10 cellular contexts compared by ENCODE assay signal in the genomic region with DNA sequence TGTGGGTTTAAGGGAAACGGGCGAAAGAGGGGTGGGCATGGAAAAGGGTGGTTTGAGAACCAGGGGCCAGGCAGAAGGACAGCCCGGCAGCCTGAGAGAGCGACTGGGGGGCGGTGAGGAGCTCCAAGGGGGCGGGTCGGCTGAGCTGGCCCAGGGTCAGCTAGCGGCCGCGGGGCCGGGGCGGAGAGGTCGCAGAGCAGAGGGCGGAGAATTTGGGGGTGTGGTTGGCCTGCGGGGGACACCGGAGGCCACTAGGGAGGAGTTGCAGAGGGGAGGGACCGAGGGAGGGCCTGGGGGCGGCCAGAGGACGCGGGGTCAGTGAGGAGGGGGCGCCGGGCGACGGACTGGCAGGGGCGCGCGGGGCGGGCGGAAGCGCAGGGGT. TPM values are rescaled to one million over a fixed set of nuclear protein-coding genes. Genes with fewer than 3 reads are reported as not detected.
DNase-seq lines count a peak whose midpoint lies in the region; ATAC-seq, FAIRE-seq and TF ChIP-seq lines count a peak whose summit lies in the region.
"Had no signal": no experiment of that assay in that cellular context is flagged by ENCODE, and none has a peak within 500 bp of the region (broad histone marks: within the 10 kb centered on the region; RNA-seq: fewer than 3 reads in every experiment).

No MANE protein-coding gene starts in this region.

- H3K4me2 ChIP-seq in A549, result peak overlapping the region; percentile 93

- H3K36me3 Mint-ChIP-seq in naive B cell, result peaks cover 0 to 8% of the 10 kb centered on the region in 2 donors

- peaks cover 20% of the 10 kb centered on the region for H3K27me3 ChIP-seq in HUES48 (ENCODE audit: control insufficient read depth, insufficient read depth, low read length)

- H3K9ac ChIP-seq in HUES48 (ENCODE audit: low read depth, low read length), result no peak overlapping the region

- H3K27me3 Mint-ChIP-seq in naive B cell, result peaks cover 25 to 44% (median 29%) of the 10 kb centered on the region in 3 donors

- H3K4me3 ChIP-seq in A549, result peak overlapping the region; percentile 52
- H3K4me3 ChIP-seq in HUES48 (ENCODE audit: low read depth, low read length), result peak overlapping the region; percentile 50

- H3K9me3 Mint-ChIP-seq in naive B cell, result no peaks in the 10 kb centered on the region

- no peak for FAIRE-seq in A549 (lab: Jason Lieb, UNC)
- FAIRE-seq: G401.6 had no signal

- CTCF ChIA-PET in A549 (lab: Yijun Ruan, JAX), result interaction anchor here (1.0 to 4.1 kb wide), 4 partner anchors 11 to 32 kb away, joined by 3 to 25 read pairs (median 4); no protein-coding TSS in a partner anchor

- H3K27ac ChIP-seq in A549, result peak overlapping the region in 1 of 2 experiments; percentile 81; a peak in 4 of 6 replicates
- H3K27ac ChIP-seq in HUES48 (ENCODE audit: low read depth, low read length), result no peak overlapping the region

- H3K9me3 ChIP-seq in A549 (no peaks in the 10 kb centered on the region), HUES48 (ENCODE audit: control insufficient read depth, insufficient read depth, low read length) (no peaks in the 10 kb centered on the region)

- TF ChIP-seq RAD21 in A549 (conservative IDR thresholded peaks at IDR 0.05 in 1 of 2, IDR thresholded peaks at IDR 0.05 in 1 of 2), result no peak

- TF ChIP-seq EP300 in A549 (IDR thresholded peaks at IDR 0.05), result no peak

- no peaks in the 10 kb centered on the region for H3K36me3 ChIP-seq in HUES48 (ENCODE audit: control insufficient read depth, insufficient read depth, low read length)

- peaks cover 12 to 16% (median 15%) of the 10 kb centered on the region in 3 donors for H3K4me1 Mint-ChIP-seq in naive B cell

- 39% methylated on average over 9 of the region's 30 CpGs for WGBS in A549 (ENCODE audit: missing lambda C conversion rate)

- POLR2A ChIA-PET in A549 (lab: Yijun Ruan, JAX), result no interaction called here

- in situ Hi-C loops in KBM-7 (cut with MboI; ENCODE audit: low pct_unique_long_range_greater_than_20kb, low sequenced_read_pairs), result loop anchor here (25.0 kb wide), 1 partner anchor 456 kb away; no protein-coding TSS in a partner anchor

- ATAC-seq in A549, result peak; percentile 35 to 59; a peak in 5 of 6 replicates
- ATAC-seq in naive B cell (ENCODE audit: low read depth in 2 of 2), result peak; percentile 5 to 9
- ATAC-seq in HG02870 (IDR thresholded peaks at IDR 0.05; ENCODE audit: unreplicated experiment), result no peak
- no peak for ATAC-seq in HG03025 (IDR thresholded peaks at IDR 0.05; ENCODE audit: low FRiP score, unreplicated experiment)

- TF ChIP-seq CTCF in A549 (IDR thresholded peaks at IDR 0.05), result no peak

- no peak for TF ChIP-seq POLR2A in A549 (IDR thresholded peaks at IDR 0.05; ENCODE audit: low read length)

- H3K27ac Mint-ChIP-seq in naive B cell, result no peak overlapping the region

- DNase-seq in A549 (ENCODE audit: low read depth in 1 of 2, low spot score in 1 of 2), result no peak
- DNase-seq in ecto neural progenitor cell (ENCODE audit: low spot score), result peak; percentile 89
- DNase-seq in naive B cell, result no peak
- DNase-seq in KBM-7, result no peak
- DNase-seq in NCI-H524 (lab: John Stamatoyannopoulos, UW), result no peak
- DNase-seq: SW 1271 had no signal

- H3K4me1 ChIP-seq in A549, result 0 out of 3 replicates have a peak, but pooled peaks cover 7% of the 10 kb centered on the region
- H3K4me1 ChIP-seq in HUES48 (ENCODE audit: control insufficient read depth, insufficient read depth, low read length), result peaks cover 12% of the 10 kb centered on the region

- peak overlapping the region; percentile 18 to 90 (median 82) for H3K4me3 Mint-ChIP-seq in naive B cell

TF ChIP-seq in A549, 52 proteins besides CTCF, POLR2A, EP300 and RAD21:
- TF ChIP-seq, protein P1, sequence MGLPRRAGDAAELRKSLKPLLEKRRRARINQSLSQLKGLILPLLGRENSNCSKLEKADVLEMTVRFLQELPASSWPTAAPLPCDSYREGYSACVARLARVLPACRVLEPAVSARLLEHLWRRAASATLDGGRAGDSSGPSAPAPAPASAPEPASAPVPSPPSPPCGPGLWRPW (IDR thresholded peaks at IDR 0.05), result no peak
- TF ChIP-seq RCOR1 (IDR thresholded peaks at IDR 0.05; ENCODE audit: low read depth, low read length) (no peak), CBX8 (IDR thresholded peaks at IDR 0.05) (no peak), HOXB5 (CRISPR knock-in tag; IDR thresholded peaks at IDR 0.05) (no peak), SMC3 (IDR thresholded peaks at IDR 0.05) (no peak)
- TF ChIP-seq, protein P2, sequence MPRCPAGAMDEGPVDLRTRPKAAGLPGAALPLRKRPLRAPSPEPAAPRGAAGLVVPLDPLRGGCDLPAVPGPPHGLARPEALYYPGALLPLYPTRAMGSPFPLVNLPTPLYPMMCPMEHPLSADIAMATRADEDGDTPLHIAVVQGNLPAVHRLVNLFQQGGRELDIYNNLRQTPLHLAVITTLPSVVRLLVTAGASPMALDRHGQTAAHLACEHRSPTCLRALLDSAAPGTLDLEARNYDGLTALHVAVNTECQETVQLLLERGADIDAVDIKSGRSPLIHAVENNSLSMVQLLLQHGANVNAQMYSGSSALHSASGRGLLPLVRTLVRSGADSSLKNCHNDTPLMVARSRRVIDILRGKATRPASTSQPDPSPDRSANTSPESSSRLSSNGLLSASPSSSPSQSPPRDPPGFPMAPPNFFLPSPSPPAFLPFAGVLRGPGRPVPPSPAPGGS (IDR thresholded peaks at IDR 0.05), result no peak

RNA-seq across cellular contexts. Expression of a gene that starts 54.7 kb away (rescaled TPM):
- polyA plus RNA-seq in A549 (2011; rRNA removed) (521 and 711 TPM in 2 replicates), A549 (2017; fragmentation: RNase III; extraction: RNeasy Plus Mini Kit Qiagen cat#74134 plus additional on column Dnase treatment) (534 to 612 TPM (median 540 TPM) in 3 replicates), naive B cell (ENCODE audit: low read depth in 6 of 6) (100 to 1,000 TPM; 232 to 288 (median 258) TPM)
- 320 and 532 TPM in 2 replicates for polyA plus RNA-seq in A549 (2012; cell fraction: cytosol; rRNA removed)
- polyA plus RNA-seq in A549 (2012; cell fraction: nucleus; rRNA removed), result 98.9 and 237 TPM in 2 replicates
- polyA minus RNA-seq in A549 (2011; rRNA and poly(A)+ RNA removed), result 97.1 and 134 TPM in 2 replicates

Comparison
In these comparisons a context has a peak if more than half of its experiments do, and no peak if none do; other contexts are left out.
1. ATAC-seq: peak in A549 (2 of 2) and naive B cell (2 of 2); none in HG02870 (single experiment) and HG03025 (single experiment).